Comparison of ENCODE assay signal across 11 cellular contexts in the genomic region with DNA sequence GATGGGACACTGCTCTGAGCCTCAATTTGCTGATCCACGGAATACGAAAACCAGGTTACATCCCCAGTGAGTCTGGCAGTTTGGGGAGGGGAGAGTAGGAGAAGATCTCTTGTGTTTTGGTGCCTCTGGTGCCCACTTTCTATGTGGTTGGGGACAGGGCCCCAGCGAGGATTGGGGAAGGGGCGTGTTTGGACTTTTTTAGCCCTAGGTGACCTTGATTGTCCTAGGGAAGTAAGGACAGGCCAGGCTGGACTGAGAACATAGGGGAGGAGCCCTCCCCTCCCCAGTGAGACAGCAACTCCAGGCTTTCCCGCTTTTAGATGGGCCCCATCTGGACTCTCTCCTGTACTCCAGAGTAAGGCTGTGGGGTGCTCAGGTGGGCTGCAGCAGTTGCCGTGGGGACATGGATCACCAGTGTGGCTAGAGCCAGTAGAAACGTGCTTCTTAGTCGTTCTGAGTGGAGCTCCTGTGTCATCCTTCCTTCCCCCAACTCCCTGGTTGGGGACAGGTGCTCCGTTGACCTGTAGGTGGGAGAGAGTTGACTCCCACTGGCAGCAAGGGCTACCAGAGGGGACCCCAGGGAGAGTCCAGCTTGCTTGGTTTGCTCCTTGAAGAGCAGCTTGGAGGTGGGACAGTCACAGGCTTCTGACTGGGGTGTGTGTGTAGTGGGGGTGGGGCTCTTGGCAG. TPM values are rescaled to one million over a fixed set of nuclear protein-coding genes. Genes with fewer than 3 reads are reported as not detected.
DNase-seq lines count a peak whose midpoint lies in the region; ATAC-seq and TF ChIP-seq lines count a peak whose summit lies in the region.
"Had no signal": no experiment of that assay in that cellular context is flagged by ENCODE, and none has a peak within 500 bp of the region (broad histone marks: within the 10 kb centered on the region; RNA-seq: fewer than 3 reads in every experiment).

No MANE protein-coding gene starts in this region.

- no peaks in the 10 kb centered on the region for H3K9me3 ChIP-seq in heart right ventricle
- no peaks in the 10 kb centered on the region for H3K9me3 ChIP-seq in mammary epithelial cell (replicated peaks; ENCODE audit: insufficient read depth, low read length)
- H3K9me3 ChIP-seq in mucosa of stomach (ENCODE audit: control insufficient read depth, low read length), result no peaks in the 10 kb centered on the region
- no peaks in the 10 kb centered on the region for H3K9me3 ChIP-seq in uterus

- H3K9ac ChIP-seq in mammary epithelial cell (ENCODE audit: insufficient read depth, low read length), result no peak overlapping the region
- peak overlapping the region; percentile 42 for H3K9ac ChIP-seq in mucosa of stomach (ENCODE audit: low read length)

- H3K27me3 ChIP-seq in heart right ventricle (no peaks in the 10 kb centered on the region), mammary epithelial cell (ENCODE audit: insufficient read depth, low read length) (no peaks in the 10 kb centered on the region), mucosa of stomach (ENCODE audit: control insufficient read depth, insufficient read depth, low read length) (no peaks in the 10 kb centered on the region), uterus (no peaks in the 10 kb centered on the region)

- DNase-seq in heart right ventricle (no peak), Right ventricle myocardium inferior (ENCODE audit: missing footprints) (no peak), mammary epithelial cell (no peak), uterus (no peak), NCI-H2196 treated with DMSO at 0.1 percent for 48 hours (lab: John Stamatoyannopoulos, UW; ENCODE audit: unreplicated experiment) (no peak), NCI-H2029 (lab: John Stamatoyannopoulos, UW) (no peak)
- DNase-seq: NCI-H226 had no signal

- WGBS in heart right ventricle, 2 donors, result 24 to 30% methylated on average over 9 of the region's 9 CpGs
- 76% methylated on average over 6 of the region's 9 CpGs for WGBS in mammary epithelial cell (ENCODE audit: low coverage, missing lambda C conversion rate)

- H3K4me3 ChIP-seq in heart right ventricle (peak overlapping the region in 9 of 10 donors; percentile 7 to 96 (median 87)), mammary epithelial cell (replicated peaks in 1 of 3; ENCODE audit: insufficient read depth in 1 of 3, low read depth in 2 of 3, low read length in 3 of 3) (no peak overlapping the region), mucosa of stomach (ENCODE audit: low read length) (peak overlapping the region; percentile 3), uterus (peak overlapping the region in 1 of 2 donors; percentile 15)

- CTCF ChIA-PET in mammary epithelial cell (lab: Charles Lee; ENCODE audit: low non-redundant PET), result no interaction called here

- peaks cover 90% of the 10 kb centered on the region for H3K79me2 ChIP-seq in mammary epithelial cell (ENCODE audit: insufficient read depth, low read length)

- H3K27ac ChIP-seq in heart right ventricle, result peak overlapping the region; percentile 42 to 99 (median 94)
- H3K27ac ChIP-seq in mammary epithelial cell (ENCODE audit: insufficient read depth, low read depth, low read length), result no peak overlapping the region
- peak overlapping the region; percentile 94 to 97 for H3K27ac ChIP-seq in uterus

- TF ChIP-seq POLR2A in uterus (IDR thresholded peaks at IDR 0.05) (no peak), GM18505 (IDR thresholded peaks at IDR 0.05; ENCODE audit: borderline replicate concordance, extremely low read depth, insufficient read depth, insufficient read length) (no peak)

- H4K20me1 ChIP-seq in mammary epithelial cell (ENCODE audit: insufficient read depth, low read length), result no peaks in the 10 kb centered on the region

- H3K36me3 ChIP-seq in heart right ventricle (peaks cover 3 to 63% (median 14%) of the 10 kb centered on the region in 9 donors), mammary epithelial cell (ENCODE audit: insufficient read depth, low read length) (peaks cover 7% of the 10 kb centered on the region), mucosa of stomach (ENCODE audit: control insufficient read depth, insufficient read depth, low read length) (peaks cover 14% of the 10 kb centered on the region), uterus (no peaks in the 10 kb centered on the region)

- H3K4me1 ChIP-seq in heart right ventricle (peaks cover 56 to 86% (median 84%) of the 10 kb centered on the region in 9 donors), mammary epithelial cell (ENCODE audit: insufficient read depth, low read length) (peaks cover 50% of the 10 kb centered on the region), mucosa of stomach (ENCODE audit: control insufficient read depth, insufficient read depth, low read length) (peaks cover 75% of the 10 kb centered on the region), uterus (peaks cover 8 to 36% of the 10 kb centered on the region in 2 donors)

- in situ Hi-C loops in mammary epithelial cell (cut with MboI; ENCODE audit: low sequenced_read_pairs in 2 of 2), result no loop called here

- no peak for ATAC-seq in heart right ventricle
- ATAC-seq in Right ventricle myocardium inferior, result no peak
- no peak for ATAC-seq in GM18505 (IDR thresholded peaks at IDR 0.05; ENCODE audit: unreplicated experiment)

- intact Hi-C loops in heart right ventricle (cut with DNase I), result loop anchor here in 3 of 10 donors (5.0 to 10.0 kb wide), 3 partner anchors 51 to 389 kb away; partner anchors contain the start of genes ACTMAP (in 1 of the 3), PRX (in 1 of the 3) and SNRPA (in 1 of the 3)
- intact Hi-C loops in Right ventricle myocardium inferior (cut with DNase I), result no loop called here
- intact Hi-C loops in mammary epithelial cell (cut with micrococcal nuclease), result no loop called here
- intact Hi-C loops in uterus (cut with DNase I; ENCODE audit: low total_unique reads), result no loop called here

- dilution Hi-C loops in mammary epithelial cell (cut with HindIII; ENCODE audit: low sequenced_read_pairs), result no loop called here

- no peak overlapping the region for H2AFZ ChIP-seq in mammary epithelial cell (ENCODE audit: low read depth, low read length)

- H3K4me2 ChIP-seq in mammary epithelial cell (ENCODE audit: insufficient read depth, low read depth, low read length), result peak overlapping the region; percentile 64

- BruUV-seq in mammary epithelial cell (replicated peaks; lab: Mats Ljungman, UMichigan), result no TSS peak

- TF ChIP-seq CTCF in heart right ventricle (IDR thresholded peaks at IDR 0.05), result no peak
- TF ChIP-seq CTCF in mammary epithelial cell (conservative IDR thresholded peaks at IDR 0.05 in 1 of 2, IDR thresholded peaks at IDR 0.05 in 1 of 2; ENCODE audit: extremely low read depth in 1 of 2, insufficient read depth in 1 of 2, low read depth in 1 of 2, low read length in 2 of 2), result no peak
- TF ChIP-seq CTCF in uterus (IDR thresholded peaks at IDR 0.05), result no peak

RNA-seq across cellular contexts. Expression of gene EGLN2, which starts 4.3 kb away (rescaled TPM):
- total RNA-seq in heart right ventricle, result 10 to 100 TPM; 31.8 to 78.3 (median 42.8) TPM
- polyA plus RNA-seq in heart right ventricle, result 10 to 100 TPM; 75.3 to 78.6 TPM
- total RNA-seq in Right ventricle myocardium inferior, result 68.0 TPM
- total RNA-seq in mammary epithelial cell, result 10 to 100 TPM; 59.7 to 82.3 TPM
- polyA plus RNA-seq in mammary epithelial cell, result 46.7 TPM
- 134 TPM for polyA minus RNA-seq in mammary epithelial cell
- 100 to 1,000 TPM in 1 of 4 donors, 10 to 100 TPM in 3; 33.2 to 164 (median 78.1) TPM for total RNA-seq in uterus

RNA-seq across cellular contexts. Expression of gene RAB4B, which starts 25.3 kb away (rescaled TPM):
- 10 to 100 TPM; 11.0 to 25.2 (median 13.5) TPM for total RNA-seq in heart right ventricle
- 10 to 100 TPM; 26.8 to 62.5 TPM for polyA plus RNA-seq in heart right ventricle
- 13.3 TPM for total RNA-seq in Right ventricle myocardium inferior
- total RNA-seq in mammary epithelial cell, result 10 to 100 TPM in 1 of 2 donors, 1 to 10 TPM in 1; 9.0 to 23.5 TPM
- 10.0 TPM for polyA plus RNA-seq in mammary epithelial cell
- 12.0 TPM for polyA minus RNA-seq in mammary epithelial cell
- 10 to 100 TPM in 3 of 4 donors, 1 to 10 TPM in 1; 7.4 to 26.3 (median 18.1) TPM for total RNA-seq in uterus

RNA-seq across cellular contexts. Expression of gene MIA, which starts 28.0 kb away (rescaled TPM):
- 1 to 10 TPM in 3 of 10 donors, under 1 TPM in 2, not detected in 5; 0.63 to 1.7 (median 1.0) TPM for total RNA-seq in heart right ventricle
- polyA plus RNA-seq in heart right ventricle, result 1 to 10 TPM; 2.0 to 2.4 TPM
- total RNA-seq in Right ventricle myocardium inferior, result not detected
- 100 to 1,000 TPM; 106 to 107 TPM for total RNA-seq in mammary epithelial cell
- 166 TPM for polyA plus RNA-seq in mammary epithelial cell
- polyA minus RNA-seq in mammary epithelial cell, result 99.5 TPM
- 1 to 10 TPM in 1 of 4 donors, not detected in 3; 2.8 TPM for total RNA-seq in uterus
- total RNA-seq: Daoy, kidney epithelial cell had no signal

RNA-seq across cellular contexts. Expression of gene CYP2A6, which starts 46.9 kb away (rescaled TPM):
- not detected for total RNA-seq in heart right ventricle
- not detected for polyA plus RNA-seq in heart right ventricle
- not detected for total RNA-seq in Right ventricle myocardium inferior
- total RNA-seq in mammary epithelial cell, result not detected
- not detected for polyA plus RNA-seq in mammary epithelial cell
- polyA minus RNA-seq in mammary epithelial cell, result not detected
- total RNA-seq in uterus, result under 1 TPM in 1 of 4 donors, not detected in 3; 0.64 TPM
- total RNA-seq: Daoy, kidney epithelial cell had no signal

RNA-seq across cellular contexts. Expression of gene SNRPA, which starts 52.3 kb away (rescaled TPM):
- total RNA-seq in heart right ventricle, result 10 to 100 TPM; 24.0 to 40.6 (median 34.4) TPM
- polyA plus RNA-seq in heart right ventricle, result 10 to 100 TPM; 35.3 to 36.7 TPM
- total RNA-seq in Right ventricle myocardium inferior, result 32.4 TPM
- 10 to 100 TPM; 28.2 to 99.3 TPM for total RNA-seq in mammary epithelial cell
- polyA plus RNA-seq in mammary epithelial cell, result 117 TPM
- 257 TPM for polyA minus RNA-seq in mammary epithelial cell
- total RNA-seq in uterus, result 10 to 100 TPM; 12.8 to 70.2 (median 19.0) TPM

Comparison
In these comparisons a context has a peak if more than half of its experiments do, and no peak if none do; other contexts are left out.
1. H3K4me3 ChIP-seq: peak in heart right ventricle (9 of 10) and mucosa of stomach (single experiment); none in mammary epithelial cell (0 of 3).
2. RNA of gene MIA, which starts 28.0 kb away (total RNA-seq): 106 to 107 TPM in mammary epithelial cell; 0.63 to 1.7 TPM in heart right ventricle, not detected in Right ventricle myocardium inferior (single experiment) and 2.8 TPM in uterus; every median in the first group is over 10 times any median in the second.